2 cellular contexts compared by ENCODE assay signal in the genomic region with DNA sequence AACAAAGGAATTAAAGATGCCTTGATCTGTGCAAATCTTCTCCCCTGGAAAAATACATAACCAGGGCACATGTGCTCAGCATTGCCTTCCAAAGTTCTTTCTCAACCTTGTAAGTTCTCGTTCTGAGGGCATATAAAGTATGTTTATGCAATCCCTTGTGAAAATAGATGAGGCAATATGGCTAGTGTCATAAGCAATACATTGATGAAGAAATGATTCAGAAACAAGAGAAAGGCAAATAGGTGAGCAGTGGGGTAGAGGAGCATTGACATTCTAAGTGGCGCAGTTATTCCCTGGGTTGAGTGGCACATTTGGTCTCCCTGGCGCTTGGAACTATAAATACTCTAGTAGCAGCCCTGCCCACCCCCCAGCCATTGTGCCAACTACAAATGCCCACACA.
A peak's percentile ranks its signal among the peaks of the same experiment; 100 is the strongest.
TF ChIP-seq lines count a peak whose summit lies in the region.

No MANE protein-coding gene starts in this region.

TF ChIP-seq in HEK293, 187 proteins besides CTCF, POLR2A, EP300 and RAD21:
- TF ChIP-seq ZBTB20 (tag by site-specific recombination; IDR thresholded peaks at IDR 0.05) (peak; percentile 22; the same call in 1 of the 2 replicates), ZNF24 (tag by site-specific recombination; IDR thresholded peaks at IDR 0.05) (peak; percentile 57; the same call in 1 of the 2 replicates), ZNF391 (tag by site-specific recombination; IDR thresholded peaks at IDR 0.05; ENCODE audit: borderline replicate concordance, low read depth) (no peak), ZNF423 (tag by site-specific recombination; IDR thresholded peaks at IDR 0.05) (no peak)

TF ChIP-seq in HepG2, 621 proteins besides CTCF, POLR2A, EP300 and RAD21:
- TF ChIP-seq KMT2A (CRISPR knock-in tag; IDR thresholded peaks at IDR 0.05) (no peak), NAIF1 (CRISPR knock-in tag; IDR thresholded peaks at IDR 0.05; ENCODE audit: borderline replicate concordance) (no peak), CEBPB (IDR thresholded peaks at IDR 0.05; ENCODE audit: borderline replicate concordance, low read depth, low read length) (peak; percentile 63; the same call in 1 of the 2 replicates), SRSF9 (IDR thresholded peaks at IDR 0.05; ENCODE audit: borderline replicate concordance, insufficient read depth, low read depth, low read length, poor library complexity, severe bottlenecking) (no peak), NR2F2 (IDR thresholded peaks at IDR 0.05; ENCODE audit: borderline replicate concordance, low read depth) (no peak), KLF11 (CRISPR knock-in tag; IDR thresholded peaks at IDR 0.05) (no peak), HMG20A (CRISPR knock-in tag; IDR thresholded peaks at IDR 0.05; ENCODE audit: borderline replicate concordance) (no peak), MEIS1 (CRISPR knock-in tag; IDR thresholded peaks at IDR 0.05; ENCODE audit: borderline replicate concordance) (no peak)
- TF ChIP-seq, protein P1, sequence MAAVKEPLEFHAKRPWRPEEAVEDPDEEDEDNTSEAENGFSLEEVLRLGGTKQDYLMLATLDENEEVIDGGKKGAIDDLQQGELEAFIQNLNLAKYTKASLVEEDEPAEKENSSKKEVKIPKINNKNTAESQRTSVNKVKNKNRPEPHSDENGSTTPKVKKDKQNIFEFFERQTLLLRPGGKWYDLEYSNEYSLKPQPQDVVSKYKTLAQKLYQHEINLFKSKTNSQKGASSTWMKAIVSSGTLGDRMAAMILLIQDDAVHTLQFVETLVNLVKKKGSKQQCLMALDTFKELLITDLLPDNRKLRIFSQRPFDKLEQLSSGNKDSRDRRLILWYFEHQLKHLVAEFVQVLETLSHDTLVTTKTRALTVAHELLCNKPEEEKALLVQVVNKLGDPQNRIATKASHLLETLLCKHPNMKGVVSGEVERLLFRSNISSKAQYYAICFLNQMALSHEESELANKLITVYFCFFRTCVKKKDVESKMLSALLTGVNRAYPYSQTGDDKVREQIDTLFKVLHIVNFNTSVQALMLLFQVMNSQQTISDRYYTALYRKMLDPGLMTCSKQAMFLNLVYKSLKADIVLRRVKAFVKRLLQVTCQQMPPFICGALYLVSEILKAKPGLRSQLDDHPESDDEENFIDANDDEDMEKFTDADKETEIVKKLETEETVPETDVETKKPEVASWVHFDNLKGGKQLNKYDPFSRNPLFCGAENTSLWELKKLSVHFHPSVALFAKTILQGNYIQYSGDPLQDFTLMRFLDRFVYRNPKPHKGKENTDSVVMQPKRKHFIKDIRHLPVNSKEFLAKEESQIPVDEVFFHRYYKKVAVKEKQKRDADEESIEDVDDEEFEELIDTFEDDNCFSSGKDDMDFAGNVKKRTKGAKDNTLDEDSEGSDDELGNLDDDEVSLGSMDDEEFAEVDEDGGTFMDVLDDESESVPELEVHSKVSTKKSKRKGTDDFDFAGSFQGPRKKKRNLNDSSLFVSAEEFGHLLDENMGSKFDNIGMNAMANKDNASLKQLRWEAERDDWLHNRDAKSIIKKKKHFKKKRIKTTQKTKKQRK (IDR thresholded peaks at IDR 0.05; ENCODE audit: low read length) = no peak
